ENCODE assay signal across 8 cellular contexts in the genomic region with DNA sequence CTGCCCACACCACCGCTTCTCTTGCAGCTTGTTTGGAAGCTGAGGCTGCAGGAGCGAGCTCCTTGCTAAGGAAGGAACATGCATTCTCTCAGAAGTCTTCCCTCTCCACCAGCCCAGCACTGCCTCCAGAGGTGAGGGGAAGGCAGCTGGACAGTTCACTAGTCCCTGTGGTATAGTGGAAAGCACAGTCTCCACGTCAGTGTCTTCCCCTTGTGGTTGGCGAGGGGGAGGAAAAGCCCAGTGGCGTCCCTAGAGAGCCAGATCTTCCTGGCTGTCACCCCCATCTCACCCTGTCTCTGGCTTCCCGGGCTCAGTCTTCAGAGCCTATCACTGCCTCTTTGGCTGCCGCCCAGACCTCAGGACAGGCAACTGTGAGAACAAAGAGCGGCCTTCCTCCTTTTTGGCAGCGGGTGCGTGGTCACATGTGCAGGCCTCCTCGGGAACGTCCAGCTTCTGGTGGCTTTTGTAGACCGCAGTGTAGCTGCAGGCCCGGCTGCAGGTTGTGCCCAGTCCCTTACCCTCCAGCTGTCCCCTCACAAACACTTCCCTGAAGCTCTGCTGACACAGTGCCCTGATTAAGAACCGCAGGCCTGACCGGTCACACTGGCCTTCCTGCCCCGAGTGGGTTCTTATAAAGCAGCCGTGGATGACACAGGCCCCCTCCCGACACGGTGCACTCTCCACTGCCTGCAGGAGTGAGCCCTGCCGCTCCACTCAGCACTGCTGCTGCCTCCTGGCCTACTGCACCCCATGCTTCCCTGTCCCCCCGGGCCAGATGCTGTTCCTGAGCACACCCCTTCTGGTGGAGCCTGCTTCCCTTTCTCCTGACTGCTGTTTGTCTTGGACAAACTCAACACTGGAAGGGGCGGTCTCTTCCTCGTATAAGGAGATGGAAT.
A peak's percentile ranks its signal among the peaks of the same experiment; 100 is the strongest.
DNase-seq lines count a peak whose midpoint lies in the region; ATAC-seq, FAIRE-seq and TF ChIP-seq lines count a peak whose summit lies in the region.

No MANE protein-coding gene starts in this region.

- no peak overlapping the region for H2BK5ac ChIP-seq in IMR-90 (ENCODE audit: low read depth, low read length, poor library complexity, severe bottlenecking)

- H3K27me3 Mint-ChIP-seq in stimulated activated memory B cell treated with anti-CD40 and anti-IgM and Interleukin-4, amounts not matched to agents 10 μg/mL and 1 μg/mL and 100 μg/mL, for 72 hours: peaks cover 19% of the 10 kb centered on the region

- BruUV-seq in IMR-90 (replicated peaks; lab: Mats Ljungman, UMichigan) (no TSS peak), K562 (replicated peaks; lab: Mats Ljungman, UMichigan) (no TSS peak)

- TF ChIP-seq EP300 in K562 (IDR thresholded peaks at IDR 0.05; ENCODE audit: low read length): peak; percentile 62

- intact Hi-C loops in IMR-90 (cut with micrococcal nuclease): no loop called here
- intact Hi-C loops in K562 (cut with micrococcal nuclease): loop anchor here (2.0 to 5.0 kb wide), 2 partner anchors 91 to 111 kb away; a partner anchor contains a TSS

- CTCF ChIA-PET in IMR-90 (lab: Yijun Ruan, JAX) (no interaction called here), K562 (lab: Yijun Ruan, JAX; ENCODE audit: low intra/inter-chr PET ratio) (interaction anchor here (0.6 kb wide), 1 partner anchor 91 kb away, joined by 4 read pairs; a partner anchor contains a TSS)

- no peak overlapping the region for H3K27ac ChIP-seq in IMR-90 (ENCODE audit: insufficient read depth, low read length)
- no peak overlapping the region for H3K27ac ChIP-seq in K562 (ENCODE audit: extremely low read depth, low read depth, low read length)
- peak overlapping the region; percentile 92 for H3K27ac ChIP-seq in layer of hippocampus (ENCODE audit: low read depth, low read length)

- no peaks in the 10 kb centered on the region for H3K79me1 ChIP-seq in IMR-90 (ENCODE audit: low read depth in 1 of 2, low read length in 2 of 2)

- H3K56ac ChIP-seq in IMR-90 (ENCODE audit: extremely low read depth, insufficient read depth, low read length): no peak overlapping the region

- H3K4me3 Mint-ChIP-seq in stimulated activated memory B cell treated with anti-CD40 and anti-IgM and Interleukin-4, amounts not matched to agents 10 μg/mL and 1 μg/mL and 100 μg/mL, for 72 hours: no peak overlapping the region

- H3K4me2 ChIP-seq in IMR-90 (ENCODE audit: low read depth, low read length) (no peak overlapping the region), K562 (ENCODE audit: insufficient read depth, low read length) (peak overlapping the region; percentile 42)

- no peaks in the 10 kb centered on the region for H3K36me3 Mint-ChIP-seq in stimulated activated memory B cell treated with anti-CD40 and anti-IgM and Interleukin-4, amounts not matched to agents 10 μg/mL and 1 μg/mL and 100 μg/mL, for 72 hours

- TF ChIP-seq CTCF in GM13977 (IDR thresholded peaks at IDR 0.05; ENCODE audit: extremely low read depth, insufficient read depth, missing control alignments): peak; percentile 7
- no peak for TF ChIP-seq CTCF in IMR-90 (conservative IDR thresholded peaks at IDR 0.05; ENCODE audit: low read depth, low read length)
- peak; percentile 63 to 83 (median 79) for TF ChIP-seq CTCF in K562 (IDR thresholded peaks at IDR 0.05 in 2 of 3, conservative IDR thresholded peaks at IDR 0.05 in 1 of 3; ENCODE audit: insufficient read depth in 2 of 3, low read depth in 1 of 3, low read length in 3 of 3)

- H3K27me3 ChIP-seq in IMR-90 (ENCODE audit: control insufficient read depth, insufficient read depth, low read length) (no peaks in the 10 kb centered on the region), K562 (ENCODE audit: control insufficient read depth in 2 of 2, insufficient read depth in 2 of 2, low read length in 2 of 2) (no peaks in the 10 kb centered on the region), layer of hippocampus (ENCODE audit: control insufficient read depth, insufficient read depth, low read length) (no peaks in the 10 kb centered on the region)

- H4K20me1 ChIP-seq in IMR-90 (ENCODE audit: insufficient read depth, low read length) (no peaks in the 10 kb centered on the region), K562 (replicated peaks; ENCODE audit: control insufficient read depth, insufficient read depth, low read length) (0 out of 2 replicates have a peak, but pooled peaks cover 5% of the 10 kb centered on the region)

- no peak overlapping the region for H2AK9ac ChIP-seq in IMR-90 (replicated peaks; ENCODE audit: low read depth, low read length, poor library complexity)

- no peak overlapping the region for H2AK5ac ChIP-seq in IMR-90 (ENCODE audit: low read depth, low read length)

- H3K9ac ChIP-seq in IMR-90 (ENCODE audit: low read depth, low read length) (no peak overlapping the region), K562 (ENCODE audit: insufficient read depth in 1 of 2, low read depth in 2 of 2, low read length in 2 of 2) (peak overlapping the region in 1 of 2 experiments; percentile 74; a peak in 2 of 4 replicates)

- peak; percentile 98 for FAIRE-seq in K562 (lab: Jason Lieb, UNC)

- peaks cover 31% of the 10 kb centered on the region for H3K4me1 Mint-ChIP-seq in stimulated activated memory B cell treated with anti-CD40 and anti-IgM and Interleukin-4, amounts not matched to agents 10 μg/mL and 1 μg/mL and 100 μg/mL, for 72 hours

- H2AFZ ChIP-seq in IMR-90 (replicated peaks; ENCODE audit: low read length, poor library complexity) (no peak overlapping the region), K562 (ENCODE audit: low read depth, low read length) (peak overlapping the region; percentile 54)

- 21% methylated on average over 11 of the region's 24 CpGs; no CpG with 5 or more reads in 1 of the 2 experiments for WGBS in IMR-90 (ENCODE audit: extremely low coverage in 2 of 2, insufficient read length in 1 of 2), 2 experiments
- 14% methylated on average over 20 of the region's 24 CpGs for WGBS in K562 (ENCODE audit: insufficient coverage, low coverage, missing lambda C conversion rate)

- no peaks in the 10 kb centered on the region for H3K9me3 Mint-ChIP-seq in stimulated activated memory B cell treated with anti-CD40 and anti-IgM and Interleukin-4, amounts not matched to agents 10 μg/mL and 1 μg/mL and 100 μg/mL, for 72 hours

- in situ Hi-C loops in GM13977 (cut with MboI; ENCODE audit: low pct_unique_long_range_greater_than_20kb, low sequenced_read_pairs, unreplicated experiment) (no loop called here), IMR-90 (cut with MboI; ENCODE audit: low sequenced_read_pairs) (no loop called here), K562 (cut with MboI) (loop anchor here (25.0 kb wide), 1 partner anchor 171 kb away; no protein-coding TSS in a partner anchor)

- H3K4ac ChIP-seq in IMR-90 (ENCODE audit: low read depth, low read length): no peak overlapping the region

- H3K9me1 ChIP-seq in IMR-90 (ENCODE audit: insufficient read depth, low read length) (no peaks in the 10 kb centered on the region), K562 (ENCODE audit: control insufficient read depth, insufficient read depth, low read length) (no peaks in the 10 kb centered on the region)

- DNase-seq in GM13977 (ENCODE audit: low spot score) (no peak), IMR-90 (no peak), K562 (ENCODE audit: extremely low read depth in 1 of 4, low spot score in 3 of 4) (peak; percentile 81 to 91 (median 86)), NCI-H2227 treated with DMSO at 0.1 percent for 48 hours (lab: John Stamatoyannopoulos, UW) (no peak), DMS79 (lab: John Stamatoyannopoulos, UW) (no peak), KG1 (lab: John Stamatoyannopoulos, UW) (no peak)

- H3K27ac Mint-ChIP-seq in stimulated activated memory B cell treated with anti-CD40 and anti-IgM and Interleukin-4, amounts not matched to agents 10 μg/mL and 1 μg/mL and 100 μg/mL, for 72 hours: no peak overlapping the region

- H2BK15ac ChIP-seq in IMR-90 (ENCODE audit: low read depth, low read length): no peak overlapping the region

- H4K91ac ChIP-seq in IMR-90 (ENCODE audit: insufficient read depth, low read depth, low read length): no peak overlapping the region

- H3K79me2 ChIP-seq in K562 (ENCODE audit: control insufficient read depth, insufficient read depth, low read length): no peaks in the 10 kb centered on the region

- POLR2A ChIA-PET in IMR-90 (lab: Charles Lee; ENCODE audit: unreplicated experiment) (no interaction called here), K562 (lab: Yijun Ruan, JAX) (interaction anchor here (0.6 to 0.7 kb wide), 2 partner anchors 89 to 211 kb away, joined by 3 read pairs; no protein-coding TSS in a partner anchor)

- H3K23ac ChIP-seq in IMR-90 (ENCODE audit: low read depth, low read length): no peak overlapping the region

- no peak overlapping the region for H3K14ac ChIP-seq in IMR-90 (replicated peaks; ENCODE audit: low read depth, low read length)

- no peak overlapping the region for H3K18ac ChIP-seq in IMR-90 (ENCODE audit: low read depth, low read length)

- 0 out of 2 replicates have a peak, but pooled peaks have one; percentile 17 for ATAC-seq in IMR-90 (ENCODE audit: low read depth)
- peak; percentile 96 for ATAC-seq in K562
- ATAC-seq in stimulated activated memory B cell treated with anti-CD40 and anti-IgM and Interleukin-4, amounts not matched to agents 10 μg/mL and 1 μg/mL and 100 μg/mL, for 72 hours: peak; percentile 47

- no peak overlapping the region for H4K5ac ChIP-seq in IMR-90 (ENCODE audit: low read depth, low read length)

- H3K4me3 ChIP-seq in IMR-90 (ENCODE audit: insufficient read depth, low read depth, low read length): no peak overlapping the region
- no peak overlapping the region for H3K4me3 ChIP-seq in K562

- no peak overlapping the region for H2BK120ac ChIP-seq in IMR-90 (ENCODE audit: low read depth, low read length)

- H2BK20ac ChIP-seq in IMR-90 (ENCODE audit: low read depth, low read length): no peak overlapping the region

- H3K9me3 ChIP-seq in IMR-90 (ENCODE audit: control insufficient read depth, insufficient read depth, low read length): no peaks in the 10 kb centered on the region
- no peaks in the 10 kb centered on the region for H3K9me3 ChIP-seq in K562 (replicated peaks; ENCODE audit: control insufficient read depth, insufficient read depth, low read depth, low read length)

- dilution Hi-C loops in IMR-90 (cut with HindIII; ENCODE audit: low sequenced_read_pairs, unreplicated experiment): no loop called here

- TF ChIP-seq RAD21 in IMR-90 (IDR thresholded peaks at IDR 0.05; ENCODE audit: low read length) (no peak), K562 (CRISPR knock-in tag; conservative IDR thresholded peaks at IDR 0.05 in 1 of 2, IDR thresholded peaks at IDR 0.05 in 1 of 2) (peak; percentile 66 to 69)

- H4K8ac ChIP-seq in IMR-90 (ENCODE audit: low read depth in 2 of 2, low read length in 2 of 2): no peak overlapping the region

- H3K4me1 ChIP-seq in IMR-90 (ENCODE audit: control insufficient read depth, insufficient read depth, low read length) (no peaks in the 10 kb centered on the region), K562 (replicated peaks in 1 of 2; ENCODE audit: control insufficient read depth in 2 of 2, insufficient read depth in 2 of 2, low read length in 2 of 2) (peaks cover 14 to 20% of the 10 kb centered on the region in 2 experiments)

- no peaks in the 10 kb centered on the region for H3K36me3 ChIP-seq in IMR-90 (ENCODE audit: control insufficient read depth, insufficient read depth, low read length)
- H3K36me3 ChIP-seq in K562 (ENCODE audit: control insufficient read depth, insufficient read depth, low read length): no peaks in the 10 kb centered on the region

- TF ChIP-seq POLR2A in IMR-90 (IDR thresholded peaks at IDR 0.05; ENCODE audit: low read depth, low read length): no peak
- no peak for TF ChIP-seq POLR2A in K562 (conservative IDR thresholded peaks at IDR 0.05)

Comparison
In these comparisons a context has a peak if more than half of its experiments do, and no peak if none do; other contexts are left out.
1. DNase-seq: peak in K562 (4 of 4); none in GM13977 (single experiment), IMR-90 (single experiment), NCI-H2227 treated with DMSO at 0.1 percent for 48 hours (single experiment), DMS79 (single experiment) and KG1 (single experiment).
2. ATAC-seq: peak in every context shown above with its lines; median percentile 96 in K562; 47 in stimulated activated memory B cell treated with anti-CD40 and anti-IgM and Interleukin-4, amounts not matched to agents 10 μg/mL and 1 μg/mL and 100 μg/mL, for 72 hours; 17 in IMR-90.